1 cellular context compared by ENCODE assay signal in the genomic region with DNA sequence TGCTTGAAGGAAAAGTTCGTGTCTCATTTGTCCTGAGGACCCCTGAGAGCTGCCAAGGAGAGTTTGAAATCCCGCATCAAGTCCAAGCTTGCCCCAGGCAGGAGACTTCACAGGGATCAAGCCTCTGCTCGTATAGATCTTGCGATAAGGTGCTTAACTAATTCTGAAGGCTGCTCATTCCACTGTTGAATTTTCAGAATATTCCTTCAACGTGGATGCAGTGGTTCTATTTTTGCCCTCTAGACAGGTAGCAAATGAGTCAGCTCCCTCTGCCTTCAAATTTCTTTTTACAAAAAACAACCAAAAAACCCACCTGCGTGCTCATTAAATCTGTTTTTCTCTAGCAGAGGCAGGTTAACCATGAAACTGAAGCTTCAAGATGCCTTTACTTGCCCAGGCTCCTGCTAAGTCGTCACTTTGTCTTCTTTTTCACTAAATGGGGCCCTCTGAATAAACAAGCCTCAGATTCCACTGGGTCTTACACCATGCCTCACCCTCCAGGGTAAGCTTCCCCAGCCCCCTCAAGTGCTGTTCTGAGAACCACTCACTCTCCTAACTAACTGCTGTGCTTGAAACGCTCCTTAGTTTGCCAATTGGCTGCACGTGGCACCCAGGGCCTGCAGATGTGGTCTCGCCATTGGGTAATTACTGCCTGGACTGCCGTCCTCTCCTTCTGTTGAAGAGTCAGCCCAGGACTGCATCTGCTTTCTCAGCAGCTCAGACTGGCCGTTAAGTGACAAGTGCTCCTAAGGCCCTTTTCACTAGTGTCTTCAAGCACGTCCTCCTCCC.
TF ChIP-seq lines count a peak whose summit lies in the region.

No MANE protein-coding gene starts in this region.

TF ChIP-seq in HepG2, 621 proteins besides CTCF, POLR2A, EP300 and RAD21:
- TF ChIP-seq, protein P1, sequence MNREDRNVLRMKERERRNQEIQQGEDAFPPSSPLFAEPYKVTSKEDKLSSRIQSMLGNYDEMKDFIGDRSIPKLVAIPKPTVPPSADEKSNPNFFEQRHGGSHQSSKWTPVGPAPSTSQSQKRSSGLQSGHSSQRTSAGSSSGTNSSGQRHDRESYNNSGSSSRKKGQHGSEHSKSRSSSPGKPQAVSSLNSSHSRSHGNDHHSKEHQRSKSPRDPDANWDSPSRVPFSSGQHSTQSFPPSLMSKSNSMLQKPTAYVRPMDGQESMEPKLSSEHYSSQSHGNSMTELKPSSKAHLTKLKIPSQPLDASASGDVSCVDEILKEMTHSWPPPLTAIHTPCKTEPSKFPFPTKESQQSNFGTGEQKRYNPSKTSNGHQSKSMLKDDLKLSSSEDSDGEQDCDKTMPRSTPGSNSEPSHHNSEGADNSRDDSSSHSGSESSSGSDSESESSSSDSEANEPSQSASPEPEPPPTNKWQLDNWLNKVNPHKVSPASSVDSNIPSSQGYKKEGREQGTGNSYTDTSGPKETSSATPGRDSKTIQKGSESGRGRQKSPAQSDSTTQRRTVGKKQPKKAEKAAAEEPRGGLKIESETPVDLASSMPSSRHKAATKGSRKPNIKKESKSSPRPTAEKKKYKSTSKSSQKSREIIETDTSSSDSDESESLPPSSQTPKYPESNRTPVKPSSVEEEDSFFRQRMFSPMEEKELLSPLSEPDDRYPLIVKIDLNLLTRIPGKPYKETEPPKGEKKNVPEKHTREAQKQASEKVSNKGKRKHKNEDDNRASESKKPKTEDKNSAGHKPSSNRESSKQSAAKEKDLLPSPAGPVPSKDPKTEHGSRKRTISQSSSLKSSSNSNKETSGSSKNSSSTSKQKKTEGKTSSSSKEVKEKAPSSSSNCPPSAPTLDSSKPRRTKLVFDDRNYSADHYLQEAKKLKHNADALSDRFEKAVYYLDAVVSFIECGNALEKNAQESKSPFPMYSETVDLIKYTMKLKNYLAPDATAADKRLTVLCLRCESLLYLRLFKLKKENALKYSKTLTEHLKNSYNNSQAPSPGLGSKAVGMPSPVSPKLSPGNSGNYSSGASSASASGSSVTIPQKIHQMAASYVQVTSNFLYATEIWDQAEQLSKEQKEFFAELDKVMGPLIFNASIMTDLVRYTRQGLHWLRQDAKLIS (CRISPR knock-in tag; IDR thresholded peaks at IDR 0.05): no peak
- TF ChIP-seq ZNF709 (CRISPR knock-in tag; IDR thresholded peaks at IDR 0.05): no peak
- no peak for TF ChIP-seq ELF4 (CRISPR knock-in tag; IDR thresholded peaks at IDR 0.05; ENCODE audit: borderline replicate concordance)
- TF ChIP-seq FOXK1 (CRISPR knock-in tag; IDR thresholded peaks at IDR 0.05; ENCODE audit: borderline replicate concordance, low read depth): no peak
